1 cellular context compared by ENCODE assay signal in the genomic region with DNA sequence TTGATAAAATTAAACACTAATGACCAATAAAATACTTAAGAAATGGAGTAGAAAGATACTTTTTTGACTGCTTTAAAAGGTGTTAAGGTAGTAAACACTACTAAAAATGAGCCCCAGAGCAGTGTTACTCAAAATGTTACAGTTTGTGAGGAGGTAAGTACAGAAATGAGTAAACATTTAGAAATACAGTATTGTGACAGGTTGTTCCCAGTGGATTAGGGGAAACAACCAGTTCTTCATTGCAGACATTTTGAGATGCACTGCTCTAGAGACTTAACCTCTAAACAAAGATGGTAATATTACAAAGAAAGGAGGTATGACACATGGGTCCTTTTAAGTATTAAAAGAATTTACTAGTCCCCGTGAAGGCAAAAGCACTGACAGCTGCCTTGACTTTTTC.
TF ChIP-seq lines count a peak whose summit lies in the region.

No MANE protein-coding gene starts in this region.

TF ChIP-seq in GM12878, 131 proteins besides CTCF, POLR2A, EP300 and RAD21 (continued from another document):
- TF ChIP-seq, protein P1, sequence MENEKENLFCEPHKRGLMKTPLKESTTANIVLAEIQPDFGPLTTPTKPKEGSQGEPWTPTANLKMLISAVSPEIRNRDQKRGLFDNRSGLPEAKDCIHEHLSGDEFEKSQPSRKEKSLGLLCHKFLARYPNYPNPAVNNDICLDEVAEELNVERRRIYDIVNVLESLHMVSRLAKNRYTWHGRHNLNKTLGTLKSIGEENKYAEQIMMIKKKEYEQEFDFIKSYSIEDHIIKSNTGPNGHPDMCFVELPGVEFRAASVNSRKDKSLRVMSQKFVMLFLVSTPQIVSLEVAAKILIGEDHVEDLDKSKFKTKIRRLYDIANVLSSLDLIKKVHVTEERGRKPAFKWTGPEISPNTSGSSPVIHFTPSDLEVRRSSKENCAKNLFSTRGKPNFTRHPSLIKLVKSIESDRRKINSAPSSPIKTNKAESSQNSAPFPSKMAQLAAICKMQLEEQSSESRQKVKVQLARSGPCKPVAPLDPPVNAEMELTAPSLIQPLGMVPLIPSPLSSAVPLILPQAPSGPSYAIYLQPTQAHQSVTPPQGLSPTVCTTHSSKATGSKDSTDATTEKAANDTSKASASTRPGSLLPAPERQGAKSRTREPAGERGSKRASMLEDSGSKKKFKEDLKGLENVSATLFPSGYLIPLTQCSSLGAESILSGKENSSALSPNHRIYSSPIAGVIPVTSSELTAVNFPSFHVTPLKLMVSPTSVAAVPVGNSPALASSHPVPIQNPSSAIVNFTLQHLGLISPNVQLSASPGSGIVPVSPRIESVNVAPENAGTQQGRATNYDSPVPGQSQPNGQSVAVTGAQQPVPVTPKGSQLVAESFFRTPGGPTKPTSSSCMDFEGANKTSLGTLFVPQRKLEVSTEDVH (IDR thresholded peaks at IDR 0.05; ENCODE audit: low read depth, partially characterized antibody): no peak
- peak; percentile 68 for TF ChIP-seq JUNB (IDR thresholded peaks at IDR 0.05)
TF ChIP-seq in GM12878: peak in this region for 2.
